In genomic region chr4:98627883-98628282, GRCh38 we compare ENCODE assay signal across 10 cellular contexts. TPM values are rescaled to one million over a fixed set of nuclear protein-coding genes. Genes with fewer than 3 reads are reported as not detected.
DNase-seq lines count a peak whose midpoint lies in the region.
"Had no signal": no experiment of that assay in that cellular context is flagged by ENCODE, and none has a peak within 500 bp of the region (broad histone marks: within the 10 kb centered on the region; RNA-seq: fewer than 3 reads in every experiment).

No MANE protein-coding gene starts in this region.

- no peak overlapping the region for H2BK15ac ChIP-seq in neuronal stem cell (ENCODE audit: low read length)

- no peaks in the 10 kb centered on the region for H3K9me3 ChIP-seq in GM23248 (ENCODE audit: low read depth)
- no peaks in the 10 kb centered on the region for H3K9me3 ChIP-seq in neuronal stem cell (replicated peaks in 1 of 2; ENCODE audit: control insufficient read depth in 2 of 2, insufficient read depth in 1 of 2, low read depth in 1 of 2, low read length in 2 of 2)

- H2BK5ac ChIP-seq in neuronal stem cell (ENCODE audit: low read length): no peak overlapping the region

- H4K20me1 ChIP-seq in GM23248 (ENCODE audit: insufficient read depth): no peaks in the 10 kb centered on the region

- no peaks in the 10 kb centered on the region for H3K9me2 ChIP-seq in GM23248 (ENCODE audit: insufficient read depth)

- no peak overlapping the region for H3K14ac ChIP-seq in neuronal stem cell (ENCODE audit: low read length)

- 8% methylated on average over 2 of the region's 2 CpGs for WGBS in GM23248 (ENCODE audit: low coverage in 1 of 2, low lambda C conversion rate in 2 of 2, missing lambda C conversion rate in 2 of 2), 2 experiments
- no CpG with 5 or more reads among the region's 2 CpGs for WGBS in neuronal stem cell (ENCODE audit: extremely low coverage in 2 of 2, insufficient read length in 2 of 2, insufficient replicate concordance in 1 of 2), 2 donors

- 0 out of 2 replicates have a peak, but pooled peaks cover 4% of the 10 kb centered on the region for H3K36me3 ChIP-seq in GM23248 (ENCODE audit: low read depth)
- H3K36me3 ChIP-seq in neuronal stem cell (replicated peaks in 1 of 2; ENCODE audit: control insufficient read depth in 2 of 2, insufficient read depth in 2 of 2, low read length in 2 of 2): no peaks in the 10 kb centered on the region

- H3K4me2 ChIP-seq in GM23248 (ENCODE audit: unreplicated experiment): peak overlapping the region; percentile 73
- H3K4me2 ChIP-seq in neuronal stem cell (ENCODE audit: insufficient read depth, low read length, poor library complexity, severe bottlenecking): no peak overlapping the region

- H3K9ac ChIP-seq in GM23248 (no peak overlapping the region), neuronal stem cell (ENCODE audit: low read depth, low read length, poor library complexity) (no peak overlapping the region)

- H3K79me2 ChIP-seq in GM23248 (ENCODE audit: insufficient read depth): peaks cover 96% of the 10 kb centered on the region

- H3K18ac ChIP-seq in neuronal stem cell (ENCODE audit: low read length): no peak overlapping the region

- H2BK120ac ChIP-seq in neuronal stem cell (ENCODE audit: low read depth, low read length): no peak overlapping the region

- no peak overlapping the region for H2AK5ac ChIP-seq in neuronal stem cell (ENCODE audit: low read depth, low read length)

- in situ Hi-C loops in GM23248 (cut with MboI): no loop called here

- H3K4me3 ChIP-seq in GM23248: peak overlapping the region; percentile 19; the same call in 1 of the 2 replicates
- H3K4me3 ChIP-seq in neuronal stem cell (ENCODE audit: low read length in 2 of 2): no peak overlapping the region

- H3K27me3 ChIP-seq in GM23248 (replicated peaks; ENCODE audit: insufficient read depth) (no peaks in the 10 kb centered on the region), neuronal stem cell (ENCODE audit: control insufficient read depth in 3 of 3, insufficient read depth in 3 of 3, low read depth in 1 of 3, low read length in 3 of 3) (no peaks in the 10 kb centered on the region)

- H4K8ac ChIP-seq in neuronal stem cell (ENCODE audit: low read depth, low read length): no peak overlapping the region

- H3F3A ChIP-seq in GM23248 (ENCODE audit: insufficient read depth): peaks cover 65% of the 10 kb centered on the region

- no peak overlapping the region for H3K4ac ChIP-seq in neuronal stem cell (ENCODE audit: low read length)

- H4K91ac ChIP-seq in neuronal stem cell (ENCODE audit: low read depth, low read length, poor library complexity): no peak overlapping the region

- no peak overlapping the region for H3K23ac ChIP-seq in neuronal stem cell (ENCODE audit: low read depth, low read length, poor library complexity)

- no peak overlapping the region for H2BK12ac ChIP-seq in neuronal stem cell (ENCODE audit: low read length)

- H3K4me1 ChIP-seq in GM23248 (ENCODE audit: insufficient read depth): peaks cover 62% of the 10 kb centered on the region
- peaks cover 0 to 3% of the 10 kb centered on the region in 2 donors for H3K4me1 ChIP-seq in neuronal stem cell (ENCODE audit: control insufficient read depth in 2 of 2, insufficient read depth in 1 of 2, low read depth in 1 of 2, low read length in 2 of 2)

- H2AFZ ChIP-seq in GM23248 (no peak overlapping the region), neuronal stem cell (ENCODE audit: low read length) (no peak overlapping the region)

- no peaks in the 10 kb centered on the region for H3K79me1 ChIP-seq in neuronal stem cell (ENCODE audit: low read depth, low read length)

- H3K27ac ChIP-seq in GM23248 (peak overlapping the region; percentile 70), neuronal stem cell (replicated peaks; ENCODE audit: low read length) (no peak overlapping the region)

- DNase-seq in GM23248 (peak; percentile 71), amniotic epithelial cell (ENCODE audit: low read depth) (peak; percentile 89), fibroblast of the conjunctiva (ENCODE audit: low read depth) (peak; percentile 48), pons (ENCODE audit: low spot score) (peak; percentile 66), NCI-H526 (lab: John Stamatoyannopoulos, UW) (no peak), NCI-H526 treated with DMSO at 0.1 percent for 48 hours (lab: John Stamatoyannopoulos, UW) (no peak), neuronal stem cell (ENCODE audit: low spot score) (no peak), NCI-H1436 treated with DMSO at 0.1 percent for 48 hours (lab: John Stamatoyannopoulos, UW) (no peak)
- DNase-seq: NCI-H1092; stimulated activated CD4-positive, alpha-beta T cell treated with anti-CD3 and anti-CD28 coated beads, Interleukin-4, amount 100 ng/mL, for 1 hour had no signal

RNA-seq across cellular contexts. Expression of gene TSPAN5, which starts 30.5 kb away (rescaled TPM):
- 61.9 and 69.6 TPM in 2 replicates for total RNA-seq in GM23248 (2014; rRNA removed; shearing (Covaris generic))
- 70.8 and 76.6 TPM in 2 replicates for polyA plus RNA-seq in GM23248 (2016; fragmentation: Nextera tagmentation; extraction: Ambion mirVana)
- polyA plus RNA-seq in neuronal stem cell (2013, experiment 1 of 2): 21.5 TPM
- 22.8 TPM for polyA plus RNA-seq in neuronal stem cell (2013, experiment 2 of 2)

Comparison
In these comparisons a context has a peak if more than half of its experiments do, and no peak if none do; other contexts are left out.
1. DNase-seq: peak in GM23248 (single experiment), amniotic epithelial cell (single experiment), fibroblast of the conjunctiva (single experiment) and pons (single experiment); none in NCI-H526 (0 of 2), NCI-H526 treated with DMSO at 0.1 percent for 48 hours (single experiment), neuronal stem cell (single experiment) and NCI-H1436 treated with DMSO at 0.1 percent for 48 hours (single experiment).